In the genomic region with DNA sequence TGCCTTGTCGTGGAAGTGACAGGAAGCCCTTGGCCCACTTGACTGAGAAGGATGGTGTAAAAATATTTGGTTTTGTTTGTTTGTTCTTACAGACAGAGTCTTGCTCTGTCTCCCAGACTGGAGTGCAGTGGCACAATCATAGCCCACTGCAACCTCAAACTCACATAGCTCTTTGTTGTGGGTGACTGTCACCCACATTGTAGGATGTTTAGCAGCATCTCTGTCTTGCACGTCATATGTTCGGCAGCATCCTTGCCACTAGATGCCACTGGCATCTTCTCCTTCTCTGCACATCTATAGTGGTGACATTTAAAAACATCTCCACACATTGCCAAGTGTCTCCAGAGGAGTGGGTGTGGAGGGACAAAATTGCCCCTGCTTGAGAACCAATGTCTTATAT, we compare ENCODE assay signal across 13 cellular contexts. TPM values are rescaled to one million over a fixed set of nuclear protein-coding genes. Genes with fewer than 3 reads are reported as not detected.
DNase-seq lines count a peak whose midpoint lies in the region; ATAC-seq and TF ChIP-seq lines count a peak whose summit lies in the region.
"Had no signal": no experiment of that assay in that cellular context is flagged by ENCODE, and none has a peak within 500 bp of the region (broad histone marks: within the 10 kb centered on the region; RNA-seq: fewer than 3 reads in every experiment).

No MANE protein-coding gene starts in this region.

- H3K27me3 Mint-ChIP-seq in CD4-positive, alpha-beta memory T cell: peaks cover 2% of the 10 kb centered on the region in 2 donors
- peaks cover 45% of the 10 kb centered on the region for H3K27me3 Mint-ChIP-seq in T-helper 17 cell
- H3K27me3 Mint-ChIP-seq in natural killer cell treated with Interleukin-12 subunit alpha and Interleukin-12 subunit beta and Interleukin-15 and Interleukin-18, amount 100 ng/mL, for 72 hours: no peaks in the 10 kb centered on the region

- H3K4me3 Mint-ChIP-seq in CD4-positive, alpha-beta memory T cell: peak overlapping the region in 4 of 8 donors; percentile 31 to 60 (median 44)
- no peak overlapping the region for H3K4me3 Mint-ChIP-seq in T-helper 17 cell
- peak overlapping the region; percentile 78 for H3K4me3 Mint-ChIP-seq in natural killer cell treated with Interleukin-12 subunit alpha and Interleukin-12 subunit beta and Interleukin-15 and Interleukin-18, amount 100 ng/mL, for 72 hours
- H3K4me3 Mint-ChIP-seq: T-helper 1 cell treated with Interleukin-12 subunit alpha and Interleukin-12 subunit beta and Interleukin-4 antibody, amounts not matched to agents 30 μg/mL and 1 μg/mL, for 36 hours had no signal

- whole genome bisulfite sequencing in spleen, 5 donors: 36 to 73% (median 59%) methylated on average over 3 of the region's 3 CpGs

- peaks cover 24 to 63% (median 45%) of the 10 kb centered on the region in 4 donors for H3K4me1 Mint-ChIP-seq in CD4-positive, alpha-beta memory T cell
- H3K4me1 Mint-ChIP-seq in T-helper 17 cell: peaks cover 33% of the 10 kb centered on the region
- H3K4me1 Mint-ChIP-seq in natural killer cell treated with Interleukin-12 subunit alpha and Interleukin-12 subunit beta and Interleukin-15 and Interleukin-18, amount 100 ng/mL, for 72 hours (ENCODE audit: low read depth in 2 of 2): peaks cover 72 to 79% of the 10 kb centered on the region in 2 donors

- H3K9me3 ChIP-seq in CD4-positive, alpha-beta memory T cell (ENCODE audit: control insufficient read depth in 1 of 2, low read length in 2 of 2): no peaks in the 10 kb centered on the region
- H3K9me3 ChIP-seq in T-helper 17 cell (ENCODE audit: control insufficient read depth, low read length, poor library complexity, severe bottlenecking) (no peaks in the 10 kb centered on the region), spleen (no peaks in the 10 kb centered on the region)
- H3K9me3 ChIP-seq: ascending aorta, right atrium auricular region had no signal

- intact Hi-C loops in CD4-positive, alpha-beta memory T cell (cut with micrococcal nuclease): loop anchor here (1.0 to 10.0 kb wide), 7 partner anchors 24 to 139 kb away; no protein-coding TSS in a partner anchor
- intact Hi-C loops in spleen (cut with DNase I; ENCODE audit: low total_unique reads): no loop called here

- CTCF ChIA-PET in CD4-positive, alpha-beta memory T cell (lab: Charles Lee; ENCODE audit: partially characterized antibody): interaction anchor here (0.6 to 6.8 kb wide), 45 partner anchors 11 to 157 kb away, joined by 3 to 131 read pairs (median 5); partner anchors contain the start of genes PRR5L and TRAF6

- TF ChIP-seq POLR2A in spleen (IDR thresholded peaks at IDR 0.05): no peak

- H3K36me3 ChIP-seq in CD4-positive, alpha-beta memory T cell (ENCODE audit: insufficient read depth, low read length): no peaks in the 10 kb centered on the region
- H3K36me3 ChIP-seq in spleen: no peaks in the 10 kb centered on the region
- H3K36me3 ChIP-seq: ascending aorta, right atrium auricular region had no signal

- H3K9me3 Mint-ChIP-seq in CD4-positive, alpha-beta memory T cell: no peaks in the 10 kb centered on the region
- peaks cover 5% of the 10 kb centered on the region for H3K9me3 Mint-ChIP-seq in natural killer cell treated with Interleukin-12 subunit alpha and Interleukin-12 subunit beta and Interleukin-15 and Interleukin-18, amount 100 ng/mL, for 72 hours
- H3K9me3 Mint-ChIP-seq: T-helper 1 cell treated with Interleukin-12 subunit alpha and Interleukin-12 subunit beta and Interleukin-4 antibody, amounts not matched to agents 30 μg/mL and 1 μg/mL, for 36 hours had no signal

- TF ChIP-seq CTCF in spleen (IDR thresholded peaks at IDR 0.05 in 8 of 11, conservative IDR thresholded peaks at IDR 0.05 in 3 of 11): peak in 3 of 11 experiments; percentile 7 to 25 (median 10)

- POLR2A ChIA-PET in CD4-positive, alpha-beta memory T cell (lab: Charles Lee; ENCODE audit: partially characterized antibody): interaction anchor here (0.8 to 3.1 kb wide), 18 partner anchors 8 to 140 kb away, joined by 3 to 62 read pairs (median 4); no protein-coding TSS in a partner anchor

- H3K4me3 ChIP-seq in CD4-positive, alpha-beta memory T cell (ENCODE audit: low read length in 2 of 2): no peak overlapping the region
- no peak overlapping the region for H3K4me3 ChIP-seq in spleen
- H3K4me3 ChIP-seq: ascending aorta, right atrium auricular region had no signal

- H3K27me3 ChIP-seq in CD4-positive, alpha-beta memory T cell (ENCODE audit: insufficient read depth, low read length): no peaks in the 10 kb centered on the region
- H3K27me3 ChIP-seq in spleen (replicated peaks in 1 of 7): no peaks in the 10 kb centered on the region
- H3K27me3 ChIP-seq: ascending aorta, right atrium auricular region had no signal

- H3K27ac Mint-ChIP-seq in CD4-positive, alpha-beta memory T cell: peak overlapping the region; percentile 72 to 88 (median 82)
- H3K27ac Mint-ChIP-seq in T-helper 17 cell: peak overlapping the region; percentile 83
- peak overlapping the region; percentile 61 to 87 for H3K27ac Mint-ChIP-seq in natural killer cell treated with Interleukin-12 subunit alpha and Interleukin-12 subunit beta and Interleukin-15 and Interleukin-18, amount 100 ng/mL, for 72 hours
- H3K27ac Mint-ChIP-seq: T-helper 1 cell treated with Interleukin-12 subunit alpha and Interleukin-12 subunit beta and Interleukin-4 antibody, amounts not matched to agents 30 μg/mL and 1 μg/mL, for 36 hours had no signal

- peak; percentile 82 to 88 (median 84) for DNase-seq in CD4-positive, alpha-beta memory T cell
- peak in 2 of 3 donors; percentile 25 to 43 for DNase-seq in T-helper 17 cell
- peak; percentile 37 for DNase-seq in activated T-helper 1 cell treated with Interleukin-2 at 50 U/mL for 16 hours (ENCODE audit: low read depth)
- peak; percentile 64 for DNase-seq in natural killer cell treated with Interleukin-12 subunit alpha and Interleukin-12 subunit beta and Interleukin-15 and Interleukin-18, amount 100 ng/mL, for 72 hours (ENCODE audit: low spot score)
- no peak for DNase-seq in NCI-H748 treated with DMSO at 0.1 percent for 48 hours (lab: John Stamatoyannopoulos, UW)
- no peak for DNase-seq in NCI-H526 treated with DMSO at 0.1 percent for 48 hours (lab: John Stamatoyannopoulos, UW)
- DNase-seq in spleen: no peak
- DNase-seq: C1 segment of cervical spinal cord, NCI-H1048 had no signal

- no peak overlapping the region for H3K27ac ChIP-seq in CD4-positive, alpha-beta memory T cell (ENCODE audit: low read depth, low read length)
- peak overlapping the region in 2 of 8 donors; percentile 26 to 38 for H3K27ac ChIP-seq in spleen
- H3K27ac ChIP-seq: ascending aorta, right atrium auricular region had no signal

- H3K36me3 Mint-ChIP-seq in CD4-positive, alpha-beta memory T cell: no peaks in the 10 kb centered on the region
- H3K36me3 Mint-ChIP-seq in T-helper 17 cell (ENCODE audit: low read depth): no peaks in the 10 kb centered on the region
- no peaks in the 10 kb centered on the region for H3K36me3 Mint-ChIP-seq in natural killer cell treated with Interleukin-12 subunit alpha and Interleukin-12 subunit beta and Interleukin-15 and Interleukin-18, amount 100 ng/mL, for 72 hours

- H3K4me1 ChIP-seq in CD4-positive, alpha-beta memory T cell (ENCODE audit: insufficient read depth, low read length): peaks cover 50% of the 10 kb centered on the region
- peaks cover 0 to 71% (median 44%) of the 10 kb centered on the region in 6 donors for H3K4me1 ChIP-seq in spleen
- H3K4me1 ChIP-seq: ascending aorta, right atrium auricular region had no signal

- peak; percentile 98 for ATAC-seq in T-helper 17 cell
- peak; percentile 77 to 88 for ATAC-seq in natural killer cell treated with Interleukin-12 subunit alpha and Interleukin-12 subunit beta and Interleukin-15 and Interleukin-18, amount 100 ng/mL, for 72 hours
- no peak for ATAC-seq in GM21390 (IDR thresholded peaks at IDR 0.05; ENCODE audit: unreplicated experiment)

RNA-seq across cellular contexts. Expression of gene PRR5L, which starts 56.8 kb away (rescaled TPM):
- 10 to 100 TPM; 61.4 to 62.7 TPM for total RNA-seq in CD4-positive, alpha-beta memory T cell
- 10 to 100 TPM; 10.1 to 18.0 TPM for polyA plus RNA-seq in CD4-positive, alpha-beta memory T cell
- total RNA-seq in T-helper 17 cell (10 to 100 TPM in 1 of 2 donors, 1 to 10 TPM in 1; 9.2 to 11.1 TPM), spleen (100 to 1,000 TPM; 126 to 330 (median 183) TPM)
- total RNA-seq in natural killer cell treated with Interleukin-12 subunit alpha and Interleukin-12 subunit beta and Interleukin-15 and Interleukin-18, amount 100 ng/mL, for 72 hours: 100 to 1,000 TPM; 172 to 533 TPM
- 10 to 100 TPM; 10.7 to 44.9 (median 19.1) TPM for polyA plus RNA-seq in spleen

Comparison
In these comparisons a context has a peak if more than half of its experiments do, and no peak if none do; other contexts are left out.
1. DNase-seq: peak in CD4-positive, alpha-beta memory T cell (5 of 5), T-helper 17 cell (2 of 3), activated T-helper 1 cell treated with Interleukin-2 at 50 U/mL for 16 hours (single experiment) and natural killer cell treated with Interleukin-12 subunit alpha and Interleukin-12 subunit beta and Interleukin-15 and Interleukin-18, amount 100 ng/mL, for 72 hours (single experiment); none in NCI-H748 treated with DMSO at 0.1 percent for 48 hours (single experiment), NCI-H526 treated with DMSO at 0.1 percent for 48 hours (single experiment) and spleen (single experiment).
2. RNA of gene PRR5L, which starts 56.8 kb away (total RNA-seq): 172 to 533 TPM in natural killer cell treated with Interleukin-12 subunit alpha and Interleukin-12 subunit beta and Interleukin-15 and Interleukin-18, amount 100 ng/mL, for 72 hours, 126 to 330 TPM in spleen and 61.4 to 62.7 TPM in CD4-positive, alpha-beta memory T cell; 9.2 to 11.1 TPM in T-helper 17 cell; every median in the first group is over 4 times any median in the second.
3. Peak in every context shown above with its lines, with median percentiles within 50 percentile points of each other: H3K27ac Mint-ChIP-seq.